ENCODE assay signal across 21 cellular contexts in the genomic region with DNA sequence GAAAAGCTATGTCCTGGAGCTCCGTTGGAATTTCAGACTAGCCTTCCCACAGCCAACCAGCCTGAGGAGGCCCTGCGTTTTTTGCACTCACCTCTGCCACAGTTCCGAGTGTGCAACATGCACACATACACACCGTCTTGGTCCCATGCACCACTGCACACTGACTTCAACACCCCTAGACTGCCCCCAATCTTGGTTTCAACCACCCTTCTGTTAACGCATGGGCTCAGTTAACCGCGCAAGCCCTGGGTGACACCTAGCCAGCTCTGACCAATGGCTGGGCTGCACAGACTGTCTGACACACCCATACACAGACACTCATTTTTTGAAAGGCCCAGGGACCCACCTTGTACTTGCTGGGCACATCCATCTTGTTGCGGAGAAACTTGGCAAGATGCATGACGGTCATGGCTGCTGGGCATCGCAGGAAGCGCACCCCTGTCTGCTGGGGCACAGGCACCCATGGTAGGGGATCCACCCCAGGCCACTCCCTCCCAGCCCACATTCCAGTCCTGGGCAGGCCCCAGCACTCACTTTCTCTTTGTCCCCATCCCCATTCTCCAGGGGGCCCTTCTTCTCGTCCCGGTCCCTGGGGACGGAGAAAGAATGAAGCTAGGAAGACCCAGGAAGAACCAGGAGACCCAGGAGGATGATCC.
"Had no signal": no experiment of that assay in that cellular context is flagged by ENCODE, and none has a peak within 500 bp of the region (broad histone marks: within the 10 kb centered on the region; RNA-seq: fewer than 3 reads in every experiment).

No MANE protein-coding gene starts in this region.

- H3K9me3 Mint-ChIP-seq: activated CD4-positive, alpha-beta T cell treated with anti-CD3 and anti-CD28 coated beads, Interleukin-2, amount 10 ng/mL, durations not matched to agents 7 days and 5 days; activated naive CD4-positive, alpha-beta T cell treated with anti-CD3 and anti-CD28 coated beads, Interleukin-2, amount 50 U/mL, for 24 hours; activated T-helper 1 cell treated with anti-CD3 and anti-CD28 coated beads, Interleukin-12 subunit alpha, Interleukin-12 subunit beta, Interleukin-2, Interleukin-4 antibody, amounts not matched to agents 30 ng/mL and 10 ng/mL and 1 ng/mL, durations not matched to agents 14 hours and 24 hours and 36 hours; natural killer cell had no signal

- H3K27me3 ChIP-seq: ascending aorta, sigmoid colon, upper lobe of left lung had no signal

- H3K27ac ChIP-seq: ascending aorta, left ventricle myocardium inferior, sigmoid colon, thoracic aorta, upper lobe of left lung had no signal

- H3K4me3 Mint-ChIP-seq: activated CD4-positive, alpha-beta T cell treated with anti-CD3 and anti-CD28 coated beads, Interleukin-2, amount 10 ng/mL, durations not matched to agents 7 days and 5 days; activated CD8-positive, alpha-beta T cell treated with anti-CD3 and anti-CD28 coated beads, Interleukin-2, amount 10 ng/mL, durations not matched to agents 7 days and 5 days; activated naive CD4-positive, alpha-beta T cell treated with anti-CD3 and anti-CD28 coated beads, Interleukin-2, amount 50 U/mL, for 24 hours; activated T-helper 1 cell treated with anti-CD3 and anti-CD28 coated beads, Interleukin-12 subunit alpha, Interleukin-12 subunit beta, Interleukin-2, Interleukin-4 antibody, amounts not matched to agents 30 ng/mL and 10 ng/mL and 1 ng/mL, durations not matched to agents 14 hours and 24 hours and 36 hours; natural killer cell had no signal

- FAIRE-seq: frontal cortex had no signal

- H3K4me2 ChIP-seq: smooth muscle cell had no signal

- H3K36me3 Mint-ChIP-seq: natural killer cell had no signal

- H3K4me3 ChIP-seq: ascending aorta, left ventricle myocardium inferior, sigmoid colon, smooth muscle cell, thoracic aorta, upper lobe of left lung had no signal

- H3K27me3 Mint-ChIP-seq: activated CD4-positive, alpha-beta T cell treated with anti-CD3 and anti-CD28 coated beads, Interleukin-2, amount 10 ng/mL, durations not matched to agents 7 days and 5 days had no signal

- ATAC-seq: activated CD8-positive, alpha-beta T cell treated with anti-CD3 and anti-CD28 coated beads, Interleukin-2, amount 10 ng/mL, durations not matched to agents 7 days and 5 days; natural killer cell had no signal

- H3K9me3 ChIP-seq: ascending aorta, left ventricle myocardium inferior, sigmoid colon, thoracic aorta, upper lobe of left lung had no signal

- DNase-seq: activated CD4-positive, alpha-beta T cell treated with anti-CD3 and anti-CD28 coated beads, Interleukin-2, amount 10 ng/mL, durations not matched to agents 7 days and 5 days; activated CD8-positive, alpha-beta T cell treated with anti-CD3 and anti-CD28 coated beads, Interleukin-2, amount 10 ng/mL, durations not matched to agents 7 days and 5 days; activated gamma-delta T cell; central memory CD4-positive, alpha-beta T cell; dermis blood vessel endothelial cell; effector CD8-positive, alpha-beta T cell; hippocampal formation; left ventricle myocardium inferior; midbrain; natural killer cell; nucleus accumbens; sigmoid colon; stimulated activated CD4-positive, alpha-beta T cell treated with anti-CD3 and anti-CD28 coated beads, Interleukin-15, amount 100 ng/mL, for 24 hours; stimulated activated naive CD4-positive, alpha-beta T cell treated with Interleukin-2 at 50 U/mL for 16 hours; upper lobe of left lung had no signal

- H3K27ac Mint-ChIP-seq: activated CD4-positive, alpha-beta T cell treated with anti-CD3 and anti-CD28 coated beads, Interleukin-2, amount 10 ng/mL, durations not matched to agents 7 days and 5 days; activated CD8-positive, alpha-beta T cell treated with anti-CD3 and anti-CD28 coated beads, Interleukin-2, amount 10 ng/mL, durations not matched to agents 7 days and 5 days; activated naive CD4-positive, alpha-beta T cell treated with anti-CD3 and anti-CD28 coated beads, Interleukin-2, amount 50 U/mL, for 24 hours; activated T-helper 1 cell treated with anti-CD3 and anti-CD28 coated beads, Interleukin-12 subunit alpha, Interleukin-12 subunit beta, Interleukin-2, Interleukin-4 antibody, amounts not matched to agents 30 ng/mL and 10 ng/mL and 1 ng/mL, durations not matched to agents 14 hours and 24 hours and 36 hours; natural killer cell had no signal
